ENCODE assay signal across 3 cellular contexts in genomic region chr1:179731643-179732042, GRCh38.
TF ChIP-seq lines count a peak whose summit lies in the region.

No MANE protein-coding gene starts in this region.

TF ChIP-seq in HepG2, 621 proteins besides CTCF, POLR2A, EP300 and RAD21 (continued from another document):
- TF ChIP-seq, protein P1, sequence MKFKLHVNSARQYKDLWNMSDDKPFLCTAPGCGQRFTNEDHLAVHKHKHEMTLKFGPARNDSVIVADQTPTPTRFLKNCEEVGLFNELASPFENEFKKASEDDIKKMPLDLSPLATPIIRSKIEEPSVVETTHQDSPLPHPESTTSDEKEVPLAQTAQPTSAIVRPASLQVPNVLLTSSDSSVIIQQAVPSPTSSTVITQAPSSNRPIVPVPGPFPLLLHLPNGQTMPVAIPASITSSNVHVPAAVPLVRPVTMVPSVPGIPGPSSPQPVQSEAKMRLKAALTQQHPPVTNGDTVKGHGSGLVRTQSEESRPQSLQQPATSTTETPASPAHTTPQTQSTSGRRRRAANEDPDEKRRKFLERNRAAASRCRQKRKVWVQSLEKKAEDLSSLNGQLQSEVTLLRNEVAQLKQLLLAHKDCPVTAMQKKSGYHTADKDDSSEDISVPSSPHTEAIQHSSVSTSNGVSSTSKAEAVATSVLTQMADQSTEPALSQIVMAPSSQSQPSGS (CRISPR knock-in tag; IDR thresholded peaks at IDR 0.05): no peak
- TF ChIP-seq ZZZ3 (CRISPR knock-in tag; IDR thresholded peaks at IDR 0.05; ENCODE audit: borderline replicate concordance): no peak
- 0 out of 2 replicates have a peak, but pooled peaks have one; percentile 17 for TF ChIP-seq CEBPB (IDR thresholded peaks at IDR 0.05; ENCODE audit: borderline replicate concordance, low read depth, low read length)
- TF ChIP-seq ATF4 (CRISPR knock-in tag; IDR thresholded peaks at IDR 0.05): peak in 1 of 2 experiments; percentile 64; a peak in 2 of 4 replicates
- peak; percentile 68 for TF ChIP-seq ATF7 (IDR thresholded peaks at IDR 0.05)
- no peak for TF ChIP-seq ATF7 (CRISPR knock-in tag; IDR thresholded peaks at IDR 0.05)

TF ChIP-seq in HEK293, 187 proteins besides CTCF, POLR2A, EP300 and RAD21 (continued from another document):
- no peak for TF ChIP-seq INSM2 (tag by site-specific recombination; IDR thresholded peaks at IDR 0.05)
- TF ChIP-seq, protein P1 (tag by site-specific recombination; IDR thresholded peaks at IDR 0.05; ENCODE audit: low read depth): peak; percentile 75

TF ChIP-seq in WTC11, 78 proteins besides CTCF, POLR2A, EP300 and RAD21:
- TF ChIP-seq, protein P2, sequence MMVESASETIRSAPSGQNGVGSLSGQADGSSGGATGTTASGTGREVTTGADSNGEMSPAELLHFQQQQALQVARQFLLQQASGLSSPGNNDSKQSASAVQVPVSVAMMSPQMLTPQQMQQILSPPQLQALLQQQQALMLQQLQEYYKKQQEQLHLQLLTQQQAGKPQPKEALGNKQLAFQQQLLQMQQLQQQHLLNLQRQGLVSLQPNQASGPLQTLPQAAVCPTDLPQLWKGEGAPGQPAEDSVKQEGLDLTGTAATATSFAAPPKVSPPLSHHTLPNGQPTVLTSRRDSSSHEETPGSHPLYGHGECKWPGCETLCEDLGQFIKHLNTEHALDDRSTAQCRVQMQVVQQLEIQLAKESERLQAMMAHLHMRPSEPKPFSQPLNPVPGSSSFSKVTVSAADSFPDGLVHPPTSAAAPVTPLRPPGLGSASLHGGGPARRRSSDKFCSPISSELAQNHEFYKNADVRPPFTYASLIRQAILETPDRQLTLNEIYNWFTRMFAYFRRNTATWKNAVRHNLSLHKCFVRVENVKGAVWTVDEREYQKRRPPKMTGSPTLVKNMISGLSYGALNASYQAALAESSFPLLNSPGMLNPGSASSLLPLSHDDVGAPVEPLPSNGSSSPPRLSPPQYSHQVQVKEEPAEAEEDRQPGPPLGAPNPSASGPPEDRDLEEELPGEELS (CRISPR knock-in tag; IDR thresholded peaks at IDR 0.05): no peak
- TF ChIP-seq GABPB1 (CRISPR knock-in tag; IDR thresholded peaks at IDR 0.05): peak; percentile 40; the same call in 1 of the 2 replicates
